ENCODE assay signal across 12 cellular contexts in the genomic region with DNA sequence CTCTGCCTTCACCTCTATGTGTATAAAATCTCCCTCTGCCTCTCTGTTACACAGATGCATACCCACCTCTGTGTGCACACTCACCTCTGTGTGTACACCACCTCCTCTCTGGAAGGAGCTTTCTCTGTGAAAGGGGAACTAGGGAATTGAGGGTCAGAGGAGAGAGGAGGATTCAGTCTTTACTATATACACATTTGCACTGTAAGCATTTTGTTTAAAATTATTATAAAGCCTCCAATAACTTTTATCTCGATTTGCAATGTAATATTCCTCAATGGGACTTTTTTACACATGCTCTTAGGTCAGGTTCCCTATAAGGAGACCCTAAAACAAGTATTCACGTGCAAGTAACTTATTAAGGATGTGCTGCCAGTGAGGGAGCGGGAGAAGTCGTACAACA.
"Had no signal": no experiment of that assay in that cellular context is flagged by ENCODE, and none has a peak within 500 bp of the region (broad histone marks: within the 10 kb centered on the region; RNA-seq: fewer than 3 reads in every experiment).

No MANE protein-coding gene starts in this region.

- H3K27ac Mint-ChIP-seq: WTC11 had no signal

- H3K4me3 Mint-ChIP-seq: WTC11 had no signal

- DNase-seq: colonic mucosa; heart left ventricle; mammary epithelial cell; mucosa of descending colon; psoas muscle; sigmoid colon; stimulated activated CD4-positive, alpha-beta T cell treated with anti-CD3 and anti-CD28 coated beads, Interleukin-2, amount 100 ng/mL, for 24 hours; stimulated activated naive CD4-positive, alpha-beta T cell treated with Interleukin-2 at 50 U/mL for 16 hours; T-helper 1 cell; upper lobe of left lung had no signal

- ATAC-seq: heart left ventricle, mucosa of descending colon, psoas muscle, WTC11 had no signal

- H3K9me3 Mint-ChIP-seq: activated T-helper 2 cell treated with anti-CD3 and anti-CD28 coated beads, Interferon-gamma antibody, Interleukin-2, Interleukin-4, amounts not matched to agents 10 μg/mL and 5 μg/mL and 100 μg/mL, durations not matched to agents 14 hours and 24 hours and 36 hours had no signal
